Comparison of ENCODE assay signal across 8 cellular contexts in the genomic region with DNA sequence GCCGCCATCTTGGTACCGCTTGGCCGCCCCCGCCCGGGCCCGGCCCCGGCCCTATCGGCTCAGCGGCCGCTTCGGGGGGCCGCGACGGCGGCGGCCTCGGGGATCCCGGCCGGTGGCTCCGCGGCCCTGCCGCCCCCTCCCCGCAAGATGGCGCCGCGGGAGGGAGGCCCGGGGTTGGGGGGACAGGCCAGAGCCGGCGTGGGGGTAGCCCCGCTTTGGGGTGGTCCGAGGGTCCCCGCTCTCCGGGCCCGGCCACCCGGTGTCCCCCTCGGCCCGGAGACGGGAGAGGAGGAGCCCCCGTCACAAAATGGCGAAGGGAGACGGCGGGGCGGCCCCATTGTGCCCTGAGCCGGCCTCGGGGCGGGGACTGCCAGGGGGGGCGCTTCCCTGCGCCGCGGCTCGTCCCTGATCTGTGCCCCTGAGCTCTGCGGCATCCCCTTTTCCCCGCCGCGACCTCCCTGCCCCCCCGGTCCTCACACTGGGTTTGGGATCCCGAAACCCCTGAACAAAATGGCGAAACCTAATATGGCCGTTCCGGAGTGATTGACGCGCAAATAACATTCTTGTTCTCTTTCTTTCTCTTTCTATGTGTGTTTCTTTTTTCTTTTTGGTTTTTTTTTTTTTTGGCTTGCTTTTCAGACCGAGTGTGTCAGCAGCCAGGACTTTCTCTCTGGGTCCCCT. TPM values are rescaled to one million over a fixed set of nuclear protein-coding genes. Genes with fewer than 3 reads are reported as not detected.
DNase-seq lines count a peak whose midpoint lies in the region; ATAC-seq and TF ChIP-seq lines count a peak whose summit lies in the region.

No MANE protein-coding gene starts in this region.

- H3K4me3 ChIP-seq in PC-9 = peak overlapping the region; percentile 86

- peaks cover 32% of the 10 kb centered on the region for H3F3A ChIP-seq in PC-9 (ENCODE audit: insufficient read depth, low read depth)

- ATAC-seq in HG02678 (IDR thresholded peaks at IDR 0.05; ENCODE audit: unreplicated experiment) = peak; percentile 2
- ATAC-seq in Right ventricle myocardium superior (ENCODE audit: poor library complexity) = peak; percentile 3
- ATAC-seq in GM18519 (IDR thresholded peaks at IDR 0.05; ENCODE audit: low FRiP score, unreplicated experiment) = no peak
- ATAC-seq in HG03095 (IDR thresholded peaks at IDR 0.05; ENCODE audit: unreplicated experiment) = no peak

- peaks cover 37% of the 10 kb centered on the region for H3K4me1 ChIP-seq in PC-9 (replicated peaks; ENCODE audit: insufficient read depth)

- intact Hi-C loops in PC-9 (cut with micrococcal nuclease; ENCODE audit: unreplicated experiment) (loop anchor here (5.0 to 10.0 kb wide), 2 partner anchors 45 to 218 kb away; no protein-coding TSS in a partner anchor), Right ventricle myocardium superior (cut with DNase I) (no loop called here), posterior vena cava (cut with DNase I) (loop anchor here in 1 of 2 donors (10.0 kb wide), 1 partner anchor 128 kb away; a partner anchor contains a TSS)

- H3K4me2 ChIP-seq in PC-9 = peak overlapping the region; percentile 99

- CTCF ChIA-PET in PC-9 (lab: Charles Lee) = interaction anchor here (0.6 kb wide), 1 partner anchor 71 kb away, joined by 4 read pairs; no protein-coding TSS in a partner anchor

- H3K9me2 ChIP-seq in PC-9 (ENCODE audit: insufficient read depth) = no peaks in the 10 kb centered on the region

- TF ChIP-seq CTCF in GM13976 (IDR thresholded peaks at IDR 0.05; ENCODE audit: borderline replicate concordance, control extremely low read depth, extremely low read depth, insufficient read depth, missing control alignments) (no peak), PC-9 (conservative IDR thresholded peaks at IDR 0.05) (no peak; the same call in 1 of the 2 replicates)

- H3K9me3 ChIP-seq in PC-9 (ENCODE audit: insufficient read depth, low read depth) = no peaks in the 10 kb centered on the region

- no TSS peak for BruUV-seq in PC-9 (replicated peaks; lab: Mats Ljungman, UMichigan)

- peak; percentile 56 for DNase-seq in GM13976 (ENCODE audit: low spot score)
- DNase-seq in PC-9 = peak in 1 of 2 experiments; percentile 48
- peak; percentile 63 for DNase-seq in activated naive CD4-positive, alpha-beta T cell treated with Interleukin-2 at 50 U/mL for 16 hours
- peak; percentile 77 for DNase-seq in Right ventricle myocardium superior
- DNase-seq in posterior vena cava (ENCODE audit: low spot score) = peak; percentile 85

- H4K20me1 ChIP-seq in PC-9 (ENCODE audit: insufficient read depth) = peaks cover 48% of the 10 kb centered on the region

- POLR2A ChIA-PET in PC-9 (lab: Charles Lee; ENCODE audit: unreplicated experiment) = interaction anchor here (0.6 to 0.7 kb wide), 2 partner anchors 195 to 471 kb away, joined by 3 to 4 read pairs; no protein-coding TSS in a partner anchor

- in situ Hi-C loops in GM13976 (cut with MboI; ENCODE audit: low sequenced_read_pairs, unreplicated experiment) = no loop called here

- peak overlapping the region; percentile 72 for H2AFZ ChIP-seq in PC-9

- H3K79me2 ChIP-seq in PC-9 (ENCODE audit: low read depth) = peaks cover 57% of the 10 kb centered on the region

- H3K27me3 ChIP-seq in PC-9 (ENCODE audit: insufficient read depth, low read depth) = no peaks in the 10 kb centered on the region

- H3K27ac ChIP-seq in PC-9 = peak overlapping the region; percentile 66

- H3K36me3 ChIP-seq in PC-9 (ENCODE audit: low read depth) = peaks cover 29% of the 10 kb centered on the region

RNA-seq across cellular contexts. Expression of a gene that starts 1.0 kb away (rescaled TPM):
- 61.1 and 82.8 TPM in 2 replicates for total RNA-seq in PC-9 (2021)
- total RNA-seq in Right ventricle myocardium superior = 51.7 TPM
- total RNA-seq in posterior vena cava = 10 to 100 TPM; 63.9 to 65.7 TPM

Comparison
In these comparisons a context has a peak if more than half of its experiments do, and no peak if none do; other contexts are left out.
1. ATAC-seq: peak in HG02678 (single experiment) and Right ventricle myocardium superior (single experiment); none in GM18519 (single experiment) and HG03095 (single experiment).